In the genomic region with DNA sequence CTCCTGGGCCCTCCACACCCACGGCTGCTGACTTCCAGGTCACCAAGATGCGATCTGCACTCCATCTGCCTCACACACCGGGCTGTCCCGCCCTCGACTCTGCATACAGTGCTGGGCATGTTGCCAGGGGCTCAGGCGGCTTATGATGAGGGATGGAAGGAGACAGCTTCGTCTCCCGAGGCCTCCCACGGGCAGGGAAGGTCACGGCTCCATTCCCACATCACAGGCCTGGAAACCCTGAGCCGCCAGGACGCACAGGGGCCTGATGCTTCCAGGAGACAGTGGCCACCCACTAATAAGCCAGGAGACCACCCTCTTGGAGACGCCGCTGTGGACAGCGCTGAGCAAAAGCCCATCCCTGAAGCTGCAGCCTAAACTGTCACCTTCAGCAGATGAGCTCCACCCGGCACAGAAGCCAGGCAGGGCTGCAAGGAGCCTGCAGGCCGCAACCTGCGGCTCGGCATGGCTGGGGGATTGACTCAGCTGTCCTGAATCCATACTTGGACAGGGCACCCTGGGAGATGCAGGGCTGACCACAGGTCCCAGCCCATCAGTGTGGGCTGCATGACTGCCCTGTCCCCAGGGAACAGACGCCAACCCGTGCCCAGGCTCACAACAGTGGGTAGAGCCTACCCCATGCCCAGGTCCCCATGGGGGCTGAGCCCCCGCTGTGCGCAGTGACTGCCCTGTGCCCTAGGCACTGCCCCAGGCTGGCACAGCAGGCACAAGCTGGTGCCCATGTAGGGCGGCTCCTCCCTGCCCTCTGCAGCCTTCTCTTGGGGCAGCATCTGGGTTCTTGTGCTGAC, we compare ENCODE assay signal across 13 cellular contexts. TPM values are rescaled to one million over a fixed set of nuclear protein-coding genes. Genes with fewer than 3 reads are reported as not detected.
DNase-seq lines count a peak whose midpoint lies in the region; ATAC-seq, FAIRE-seq and TF ChIP-seq lines count a peak whose summit lies in the region.
"Had no signal": no experiment of that assay in that cellular context is flagged by ENCODE, and none has a peak within 500 bp of the region (broad histone marks: within the 10 kb centered on the region; RNA-seq: fewer than 3 reads in every experiment).

No MANE protein-coding gene starts in this region.

- no peaks in the 10 kb centered on the region for H3K27me3 ChIP-seq in astrocyte (ENCODE audit: insufficient read depth, low read length)
- H3K27me3 ChIP-seq: adrenal gland, MG63, ovary had no signal

- H3K4me3 ChIP-seq in astrocyte (ENCODE audit: insufficient read depth, low read depth, low read length): no peak overlapping the region
- H3K4me3 ChIP-seq: adrenal gland, MG63, ovary had no signal

- no peak overlapping the region for H3K4me2 ChIP-seq in astrocyte (ENCODE audit: low read length)

- no peak for ATAC-seq in GM18502 (IDR thresholded peaks at IDR 0.05; ENCODE audit: poor library complexity, unreplicated experiment)

- no peak overlapping the region for H3K4me3 Mint-ChIP-seq in astrocyte (ENCODE audit: unreplicated experiment)
- H3K4me3 Mint-ChIP-seq in activated CD4-positive, alpha-beta memory T cell treated with anti-CD3 and anti-CD28 coated beads for 36 hours: no peak overlapping the region
- H3K4me3 Mint-ChIP-seq: activated CD4-positive, alpha-beta memory T cell treated with anti-CD3 and anti-CD28 coated beads, Interleukin-2, amount 10 ng/mL, durations not matched to agents 7 days and 5 days had no signal

- H3K27me3 Mint-ChIP-seq in astrocyte (ENCODE audit: low read depth, unreplicated experiment): no peaks in the 10 kb centered on the region
- H3K27me3 Mint-ChIP-seq in activated CD4-positive, alpha-beta memory T cell treated with anti-CD3 and anti-CD28 coated beads for 36 hours: no peaks in the 10 kb centered on the region
- H3K27me3 Mint-ChIP-seq: activated CD4-positive, alpha-beta memory T cell treated with anti-CD3 and anti-CD28 coated beads, Interleukin-2, amount 10 ng/mL, durations not matched to agents 7 days and 5 days had no signal

- no peaks in the 10 kb centered on the region for H3K9me3 ChIP-seq in astrocyte (ENCODE audit: insufficient read depth, low read depth, low read length)
- H3K9me3 ChIP-seq: adrenal gland, MG63, ovary had no signal

- H3K4me1 ChIP-seq in astrocyte (ENCODE audit: insufficient read depth, low read length): peaks cover 16% of the 10 kb centered on the region
- H3K4me1 ChIP-seq: adrenal gland had no signal

- H3K4me1 Mint-ChIP-seq in astrocyte (ENCODE audit: low read depth, unreplicated experiment): peaks cover 5% of the 10 kb centered on the region
- H3K4me1 Mint-ChIP-seq in activated CD4-positive, alpha-beta memory T cell treated with anti-CD3 and anti-CD28 coated beads for 36 hours (ENCODE audit: low read depth): no peaks in the 10 kb centered on the region

- H3K36me3 Mint-ChIP-seq in astrocyte (ENCODE audit: low read depth, unreplicated experiment): peaks cover 14% of the 10 kb centered on the region
- H3K36me3 Mint-ChIP-seq in activated CD4-positive, alpha-beta memory T cell treated with anti-CD3 and anti-CD28 coated beads for 36 hours: peaks cover 69% of the 10 kb centered on the region

- DNase-seq in G401 (ENCODE audit: low spot score) (peak; percentile 64), NCI-H2107 (lab: John Stamatoyannopoulos, UW) (peak; percentile 34), astrocyte (ENCODE audit: low read depth) (no peak), lung microvascular endothelial cell (ENCODE audit: low read depth in 2 of 2) (peak; percentile 29 to 42), NCI-H2196 treated with DMSO at 0.1 percent for 48 hours (lab: John Stamatoyannopoulos, UW; ENCODE audit: unreplicated experiment) (no peak), activated gamma-delta T cell treated with Interleukin-2 at 50 U/mL for 16 hours (no peak)
- DNase-seq in activated CD4-positive, alpha-beta memory T cell treated with anti-CD3 and anti-CD28 coated beads for 36 hours: no peak
- DNase-seq: activated CD4-positive, alpha-beta memory T cell treated with anti-CD3 and anti-CD28 coated beads, Interleukin-2, amount 10 ng/mL, durations not matched to agents 7 days and 5 days; islet precursor cell; MG63 had no signal

- H4K20me1 ChIP-seq in astrocyte (ENCODE audit: insufficient read depth, low read length): peaks cover 78% of the 10 kb centered on the region

- no peaks in the 10 kb centered on the region for H3K79me2 ChIP-seq in astrocyte (ENCODE audit: insufficient read depth, low read length)

- POLR2A ChIA-PET in activated CD4-positive, alpha-beta memory T cell treated with anti-CD3 and anti-CD28 coated beads for 36 hours (lab: Charles Lee): interaction anchor here (1.4 to 1.7 kb wide), 2 partner anchors 10 to 11 kb away, joined by 3 to 4 read pairs; no protein-coding TSS in a partner anchor

- in situ Hi-C loops in G401 (cut with HindIII; ENCODE audit: low sequenced_read_pairs): no loop called here

- CTCF ChIA-PET in activated CD4-positive, alpha-beta memory T cell treated with anti-CD3 and anti-CD28 coated beads for 36 hours (lab: Charles Lee): interaction anchor here (1.6 to 3.8 kb wide), 4 partner anchors 11 to 56 kb away, joined by 7 to 22 read pairs (median 16); no protein-coding TSS in a partner anchor

- no peak overlapping the region for H3K27ac ChIP-seq in astrocyte (ENCODE audit: low read depth, low read length)
- H3K27ac ChIP-seq: adrenal gland, ovary had no signal

- peak overlapping the region; percentile 66 for H3K27ac Mint-ChIP-seq in astrocyte (ENCODE audit: unreplicated experiment)
- H3K27ac Mint-ChIP-seq in activated CD4-positive, alpha-beta memory T cell treated with anti-CD3 and anti-CD28 coated beads for 36 hours: no peak overlapping the region
- H3K27ac Mint-ChIP-seq: activated CD4-positive, alpha-beta memory T cell treated with anti-CD3 and anti-CD28 coated beads, Interleukin-2, amount 10 ng/mL, durations not matched to agents 7 days and 5 days had no signal

- H3K36me3 ChIP-seq in astrocyte (ENCODE audit: insufficient read depth, low read length): peaks cover 35% of the 10 kb centered on the region
- H3K36me3 ChIP-seq: adrenal gland, ovary had no signal

- no peak overlapping the region for H2AFZ ChIP-seq in astrocyte (ENCODE audit: low read depth, low read length)

- intact Hi-C loops in activated CD4-positive, alpha-beta memory T cell treated with anti-CD3 and anti-CD28 coated beads for 36 hours (cut with micrococcal nuclease): no loop called here

- FAIRE-seq in astrocyte (lab: Jason Lieb, UNC): no peak

- no peaks in the 10 kb centered on the region for H3K9me3 Mint-ChIP-seq in astrocyte (ENCODE audit: unreplicated experiment)
- no peaks in the 10 kb centered on the region for H3K9me3 Mint-ChIP-seq in activated CD4-positive, alpha-beta memory T cell treated with anti-CD3 and anti-CD28 coated beads for 36 hours
- H3K9me3 Mint-ChIP-seq: activated CD4-positive, alpha-beta memory T cell treated with anti-CD3 and anti-CD28 coated beads, Interleukin-2, amount 10 ng/mL, durations not matched to agents 7 days and 5 days had no signal

- peak overlapping the region; percentile 26 for H3K9ac ChIP-seq in astrocyte (ENCODE audit: low read length)

- TF ChIP-seq CTCF in astrocyte (IDR thresholded peaks at IDR 0.05; ENCODE audit: insufficient read depth, low read depth, low read length): no peak

RNA-seq across cellular contexts. Expression of a gene that starts 34.4 kb away (rescaled TPM):
- 25.5 and 25.7 TPM in 2 replicates for total RNA-seq in G401 (2014; rRNA removed; shearing (Covaris generic))
- 815 and 816 TPM in 2 replicates for total RNA-seq in astrocyte
- total RNA-seq in lung microvascular endothelial cell: 2.6 and 9.5 TPM in 2 replicates
- total RNA-seq in activated CD4-positive, alpha-beta memory T cell treated with anti-CD3 and anti-CD28 coated beads for 36 hours: 100 to 1,000 TPM; 262 TPM

Comparison
In these comparisons a context has a peak if more than half of its experiments do, and no peak if none do; other contexts are left out.
1. DNase-seq: peak in G401 (single experiment), NCI-H2107 (single experiment) and lung microvascular endothelial cell (2 of 2); none in astrocyte (single experiment), NCI-H2196 treated with DMSO at 0.1 percent for 48 hours (single experiment), activated CD4-positive, alpha-beta memory T cell treated with anti-CD3 and anti-CD28 coated beads for 36 hours (single experiment) and activated gamma-delta T cell treated with Interleukin-2 at 50 U/mL for 16 hours (single experiment).